20 cellular contexts compared by ENCODE assay signal in the genomic region with DNA sequence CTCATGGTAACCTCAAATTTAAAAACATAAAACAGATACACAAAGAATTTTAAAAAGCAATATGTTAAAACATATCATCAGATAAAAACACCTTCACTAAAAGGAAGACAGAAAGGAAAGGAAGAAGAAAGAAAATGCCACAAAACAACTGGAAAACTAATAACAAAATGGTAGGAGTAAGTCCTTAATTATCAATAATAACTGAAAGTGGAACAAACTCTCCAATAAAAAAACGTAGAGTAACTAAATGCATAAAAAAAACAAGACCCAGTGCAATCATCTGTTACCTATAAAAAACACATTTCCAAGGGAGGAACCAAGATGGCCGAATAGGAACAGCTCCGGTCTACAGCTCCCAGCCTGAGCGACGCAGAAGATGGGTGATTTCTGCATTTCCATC. TPM values are rescaled to one million over a fixed set of nuclear protein-coding genes. Genes with fewer than 3 reads are reported as not detected.
A peak's percentile ranks its signal among the peaks of the same experiment; 100 is the strongest.
DNase-seq lines count a peak whose midpoint lies in the region; ATAC-seq and TF ChIP-seq lines count a peak whose summit lies in the region.
"Had no signal": no experiment of that assay in that cellular context is flagged by ENCODE, and none has a peak within 500 bp of the region (broad histone marks: within the 10 kb centered on the region; RNA-seq: fewer than 3 reads in every experiment).

No MANE protein-coding gene starts in this region.

- H3K36me3 ChIP-seq in GM23248 (ENCODE audit: low read depth) = no peaks in the 10 kb centered on the region
- H3K36me3 ChIP-seq: BLaER1 treated with 17β-estradiol and CSF1 and Interleukin-3, amounts not matched to agents 10 nM and 100 nM had no signal

- no peaks in the 10 kb centered on the region for H3K9me3 ChIP-seq in GM23248 (ENCODE audit: low read depth)
- H3K9me3 ChIP-seq: BLaER1 treated with 17β-estradiol and CSF1 and Interleukin-3, amounts not matched to agents 10 nM and 100 nM; Caco-2 had no signal

- H3K27ac ChIP-seq in GM23248 = no peak overlapping the region
- H3K27ac ChIP-seq: BLaER1 treated with 17β-estradiol and CSF1 and Interleukin-3, amounts not matched to agents 10 nM and 100 nM had no signal

- H3K4me3 ChIP-seq in GM23248 = no peak overlapping the region
- H3K4me3 ChIP-seq: BLaER1 treated with 17β-estradiol and CSF1 and Interleukin-3, amounts not matched to agents 10 nM and 100 nM had no signal

- H3K4me3 Mint-ChIP-seq in chondrocyte (ENCODE audit: unreplicated experiment) (peak overlapping the region; percentile 51), nephron progenitor cell (peak overlapping the region; percentile 65), osteocyte (ENCODE audit: unreplicated experiment) (no peak overlapping the region)
- H3K4me3 Mint-ChIP-seq: activated B cell treated with CpG ODN at 0.5 μM for 24 hours; activated T-helper 1 cell treated with anti-CD3 and anti-CD28 coated beads, Interleukin-12 subunit alpha, Interleukin-12 subunit beta, Interleukin-2, Interleukin-4 antibody, amounts not matched to agents 30 ng/mL and 10 ng/mL and 1 ng/mL, durations not matched to agents 14 hours and 24 hours and 36 hours had no signal

- H3K79me2 ChIP-seq in GM23248 (ENCODE audit: insufficient read depth) = no peaks in the 10 kb centered on the region

- no peak overlapping the region for H3K27ac Mint-ChIP-seq in chondrocyte (ENCODE audit: unreplicated experiment)
- H3K27ac Mint-ChIP-seq in nephron progenitor cell = no peak overlapping the region
- no peak overlapping the region for H3K27ac Mint-ChIP-seq in osteocyte (ENCODE audit: unreplicated experiment)
- H3K27ac Mint-ChIP-seq: activated B cell treated with CpG ODN at 0.5 μM for 24 hours; activated T-helper 1 cell treated with anti-CD3 and anti-CD28 coated beads, Interleukin-12 subunit alpha, Interleukin-12 subunit beta, Interleukin-2, Interleukin-4 antibody, amounts not matched to agents 30 ng/mL and 10 ng/mL and 1 ng/mL, durations not matched to agents 14 hours and 24 hours and 36 hours had no signal

- no peaks in the 10 kb centered on the region for H3K36me3 Mint-ChIP-seq in chondrocyte (ENCODE audit: low read depth)
- H3K36me3 Mint-ChIP-seq in nephron progenitor cell (ENCODE audit: low read depth) = peaks cover 7% of the 10 kb centered on the region
- H3K36me3 Mint-ChIP-seq in osteocyte (ENCODE audit: unreplicated experiment) = no peaks in the 10 kb centered on the region

- 0 to 16% methylated on average over 2 to 5 of the region's 5 CpGs for WGBS in GM23248 (ENCODE audit: low coverage in 1 of 2, low lambda C conversion rate in 2 of 2, missing lambda C conversion rate in 2 of 2), 2 experiments

- TF ChIP-seq CTCF in chondrocyte (IDR thresholded peaks at IDR 0.05) (no peak), nephron progenitor cell (IDR thresholded peaks at IDR 0.05) (no peak), osteocyte (IDR thresholded peaks at IDR 0.05) (no peak)

- no peaks in the 10 kb centered on the region for H3F3A ChIP-seq in GM23248 (ENCODE audit: insufficient read depth)

- H3K4me1 Mint-ChIP-seq in chondrocyte (ENCODE audit: low read depth) = no peaks in the 10 kb centered on the region
- H3K4me1 Mint-ChIP-seq in nephron progenitor cell = peaks cover 27% of the 10 kb centered on the region
- peaks cover 2% of the 10 kb centered on the region for H3K4me1 Mint-ChIP-seq in osteocyte (ENCODE audit: unreplicated experiment)
- H3K4me1 Mint-ChIP-seq: activated B cell treated with CpG ODN at 0.5 μM for 24 hours had no signal

- H3K27me3 Mint-ChIP-seq in chondrocyte (ENCODE audit: low read depth) (peaks cover 8% of the 10 kb centered on the region), nephron progenitor cell (ENCODE audit: low read depth, poor library complexity) (peaks cover 3% of the 10 kb centered on the region), osteocyte (ENCODE audit: unreplicated experiment) (peaks cover 5% of the 10 kb centered on the region)

- no peaks in the 10 kb centered on the region for H3K27me3 ChIP-seq in GM23248 (replicated peaks; ENCODE audit: insufficient read depth)
- H3K27me3 ChIP-seq: BLaER1 treated with 17β-estradiol and CSF1 and Interleukin-3, amounts not matched to agents 10 nM and 100 nM had no signal

- no peak for ATAC-seq in GM21737 (IDR thresholded peaks at IDR 0.05; ENCODE audit: unreplicated experiment)
- ATAC-seq in left lobe of liver = no peak

- H3K4me2 ChIP-seq in GM23248 (ENCODE audit: unreplicated experiment) = no peak overlapping the region
- H3K4me2 ChIP-seq: BLaER1 treated with 17β-estradiol and CSF1 and Interleukin-3, amounts not matched to agents 10 nM and 100 nM had no signal

- no peak overlapping the region for H3K9ac ChIP-seq in GM23248
- H3K9ac ChIP-seq: BLaER1 treated with 17β-estradiol and CSF1 and Interleukin-3, amounts not matched to agents 10 nM and 100 nM had no signal

- H4K20me1 ChIP-seq in GM23248 (ENCODE audit: insufficient read depth) = no peaks in the 10 kb centered on the region
- H4K20me1 ChIP-seq: BLaER1 treated with 17β-estradiol and CSF1 and Interleukin-3, amounts not matched to agents 10 nM and 100 nM had no signal

- no peaks in the 10 kb centered on the region for H3K9me2 ChIP-seq in GM23248 (ENCODE audit: insufficient read depth)

- H3K9me3 Mint-ChIP-seq in chondrocyte (ENCODE audit: low read depth) (peaks cover 3% of the 10 kb centered on the region), nephron progenitor cell (peaks cover 35% of the 10 kb centered on the region), osteocyte (ENCODE audit: unreplicated experiment) (no peaks in the 10 kb centered on the region)
- H3K9me3 Mint-ChIP-seq: activated B cell treated with CpG ODN at 0.5 μM for 24 hours; activated T-helper 1 cell treated with anti-CD3 and anti-CD28 coated beads, Interleukin-12 subunit alpha, Interleukin-12 subunit beta, Interleukin-2, Interleukin-4 antibody, amounts not matched to agents 30 ng/mL and 10 ng/mL and 1 ng/mL, durations not matched to agents 14 hours and 24 hours and 36 hours had no signal

- peaks cover 8% of the 10 kb centered on the region for H3K4me1 ChIP-seq in GM23248 (ENCODE audit: insufficient read depth)

- DNase-seq in GM23248 = no peak
- peak; percentile 15 for DNase-seq in NCI-H146 (lab: John Stamatoyannopoulos, UW)
- DNase-seq in chondrocyte (ENCODE audit: low spot score) = no peak
- no peak for DNase-seq in nephron progenitor cell
- DNase-seq in osteocyte (ENCODE audit: extremely low spot score, unreplicated experiment) = no peak
- DNase-seq in left lobe of liver (ENCODE audit: low spot score) = no peak
- DNase-seq: activated B cell treated with CpG ODN at 0.5 μM for 24 hours; activated CD4-positive, alpha-beta T cell treated with anti-CD3 and anti-CD28 coated beads, Interleukin-2, amount 50 U/mL, for 4 hours; activated naive CD4-positive, alpha-beta T cell treated with anti-CD3 and anti-CD28 coated beads, Interleukin-2, amount 50 U/mL, for 16 hours; amygdala; Caco-2; cortex of kidney; DMS79 treated with DMSO at 0.1 percent for 48 hours; mammary epithelial cell; NCI-H1105 treated with DMSO at 0.1 percent for 48 hours; NCI-H226; small intestine had no signal

- in situ Hi-C loops in GM23248 (cut with MboI) = no loop called here

- 0 out of 2 replicates have a peak overlapping the region, but pooled peaks have one; percentile 22 for H2AFZ ChIP-seq in GM23248

RNA-seq across cellular contexts. Expression of gene ACADM, which starts 47.1 kb away (rescaled TPM):
- total RNA-seq in GM23248 (2014; rRNA removed; shearing (Covaris generic)) = 29.5 and 32.6 TPM in 2 replicates
- 32.7 and 37.5 TPM in 2 replicates for polyA plus RNA-seq in GM23248 (2016; fragmentation: Nextera tagmentation; extraction: Ambion mirVana)
- total RNA-seq in chondrocyte (34.7 to 46.2 TPM (median 35.2 TPM) in 3 replicates), osteocyte (36.2 and 37.1 TPM in 2 replicates), left lobe of liver (91.5 TPM)
